ENCODE assay signal across 8 cellular contexts in the genomic region with DNA sequence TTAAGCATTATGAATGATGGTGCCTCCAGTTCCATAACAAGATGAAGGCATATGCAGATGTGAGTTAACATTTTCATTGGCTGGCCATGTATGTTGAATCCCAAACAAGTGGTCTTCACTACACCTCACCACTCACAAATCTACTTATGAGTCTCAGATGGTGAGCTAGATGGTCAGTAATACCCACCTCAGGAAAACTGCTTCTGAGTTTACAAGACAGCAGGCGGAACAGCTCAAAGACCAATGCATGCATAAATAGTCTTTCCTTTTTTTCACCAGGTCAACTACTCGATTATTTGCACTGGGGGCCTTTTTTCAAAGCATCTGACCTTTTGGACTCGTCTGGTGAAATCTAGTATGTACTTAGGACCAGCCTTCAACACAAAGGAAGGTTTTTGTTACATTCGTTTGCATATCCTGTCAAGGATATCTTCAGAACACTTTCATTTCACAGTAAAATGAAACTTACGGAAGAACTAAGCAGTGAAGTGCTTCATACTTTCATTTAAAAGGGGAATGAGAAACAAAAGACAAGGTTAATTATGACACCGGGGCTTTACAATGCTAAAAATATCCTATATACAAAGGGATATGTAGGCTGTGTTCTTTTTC. TPM values are rescaled to one million over a fixed set of nuclear protein-coding genes. Genes with fewer than 3 reads are reported as not detected.
DNase-seq lines count a peak whose midpoint lies in the region; ATAC-seq and TF ChIP-seq lines count a peak whose summit lies in the region.

No MANE protein-coding gene starts in this region.

- intact Hi-C loops in sigmoid colon (cut with DNase I), result no loop called here
- intact Hi-C loops in lower lobe of right lung (cut with DNase I), result no loop called here

- H3K27me3 ChIP-seq in sigmoid colon (no peaks in the 10 kb centered on the region), lower lobe of right lung (ENCODE audit: low read depth) (no peaks in the 10 kb centered on the region)

- no peak overlapping the region for H3K4me3 ChIP-seq in sigmoid colon
- no peak overlapping the region for H3K4me3 ChIP-seq in lower lobe of right lung

- TF ChIP-seq CTCF in sigmoid colon (IDR thresholded peaks at IDR 0.05) (no peak), lower lobe of right lung (IDR thresholded peaks at IDR 0.05) (no peak)

- H3K36me3 ChIP-seq in sigmoid colon (no peaks in the 10 kb centered on the region), lower lobe of right lung (no peaks in the 10 kb centered on the region)

- no peak for TF ChIP-seq POLR2A in sigmoid colon (IDR thresholded peaks at IDR 0.05)

- peak; percentile 94 for ATAC-seq in GM18861 (IDR thresholded peaks at IDR 0.05; ENCODE audit: unreplicated experiment)
- peak; percentile 79 for ATAC-seq in GM21526 (IDR thresholded peaks at IDR 0.05; ENCODE audit: low FRiP score, unreplicated experiment)
- peak; percentile 96 for ATAC-seq in HG03432 (IDR thresholded peaks at IDR 0.05; ENCODE audit: unreplicated experiment)
- peak; percentile 15 for ATAC-seq in left lobe of liver
- ATAC-seq in lower lobe of right lung, result no peak

- H3K9me3 ChIP-seq in sigmoid colon (no peaks in the 10 kb centered on the region), lower lobe of right lung (no peaks in the 10 kb centered on the region)

- H3K4me1 ChIP-seq in sigmoid colon (peaks cover 0 to 3% (median 0%) of the 10 kb centered on the region in 4 donors), lower lobe of right lung (no peaks in the 10 kb centered on the region)

- DNase-seq in left lobe of liver (ENCODE audit: low spot score), result no peak
- no peak for DNase-seq in HT-29 (ENCODE audit: low spot score)
- no peak for DNase-seq in NCI-H2171 treated with DMSO at 0.1 percent for 48 hours (lab: John Stamatoyannopoulos, UW)
- DNase-seq in sigmoid colon, result no peak
- no peak for DNase-seq in lower lobe of right lung

- peak overlapping the region in 1 of 4 donors; percentile 2 for H3K27ac ChIP-seq in sigmoid colon
- H3K27ac ChIP-seq in lower lobe of right lung, result no peak overlapping the region

- 11 to 19% methylated on average over 6 of the region's 6 CpGs for WGBS in sigmoid colon, 2 donors

- TF ChIP-seq EP300 in sigmoid colon (IDR thresholded peaks at IDR 0.05), result no peak

RNA-seq across cellular contexts. Expression of a gene that starts 23.1 kb away (rescaled TPM):
- total RNA-seq in left lobe of liver (0.08 TPM), sigmoid colon (under 1 TPM; 0.28 to 0.71 (median 0.52) TPM), lower lobe of right lung (7.8 TPM)
- total RNA-seq in HT-29 (2014; rRNA removed; shearing (Covaris generic)), result not detected in 2 replicates
- 1 to 10 TPM in 2 of 3 donors, under 1 TPM in 1; under 0.01 to 2.3 (median 1.4) TPM for polyA plus RNA-seq in sigmoid colon

RNA-seq across cellular contexts. Expression of a gene that starts 52.6 kb away (rescaled TPM):
- total RNA-seq in left lobe of liver (13.6 TPM), sigmoid colon (10 to 100 TPM; 53.7 to 99.9 (median 66.9) TPM), lower lobe of right lung (26.3 TPM)
- total RNA-seq in HT-29 (2014; rRNA removed; shearing (Covaris generic)), result 12.4 and 21.0 TPM in 2 replicates
- polyA plus RNA-seq in sigmoid colon, result 10 to 100 TPM; 21.6 to 40.5 (median 32.1) TPM

Comparison
In these comparisons a context has a peak if more than half of its experiments do, and no peak if none do; other contexts are left out.
1. ATAC-seq: peak in GM18861 (single experiment), GM21526 (single experiment), HG03432 (single experiment) and left lobe of liver (single experiment); none in lower lobe of right lung (0 of 2).